ENCODE assay signal across 15 cellular contexts in the genomic region with DNA sequence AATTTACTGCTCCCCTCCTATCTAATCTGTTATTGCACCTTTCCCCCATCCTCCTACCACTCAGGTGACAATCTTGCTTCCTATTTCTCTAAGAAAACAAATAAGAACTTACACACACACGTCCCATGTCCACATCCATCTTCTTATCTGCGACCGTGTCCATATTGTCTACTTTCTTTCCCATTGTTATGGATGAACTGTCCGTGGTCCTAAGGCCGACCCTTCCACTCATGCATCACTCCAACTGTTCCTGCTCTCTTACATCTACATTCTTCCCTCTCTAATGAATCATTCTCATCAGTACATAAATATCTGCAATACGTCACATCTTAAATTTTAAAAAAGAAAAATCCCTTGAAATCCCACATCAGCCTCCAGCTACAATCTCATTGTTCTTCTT. TPM values are rescaled to one million over a fixed set of nuclear protein-coding genes. Genes with fewer than 3 reads are reported as not detected.
A peak's percentile ranks its signal among the peaks of the same experiment; 100 is the strongest.
DNase-seq lines count a peak whose midpoint lies in the region; ATAC-seq and TF ChIP-seq lines count a peak whose summit lies in the region.
"Had no signal": no experiment of that assay in that cellular context is flagged by ENCODE, and none has a peak within 500 bp of the region (broad histone marks: within the 10 kb centered on the region; RNA-seq: fewer than 3 reads in every experiment).

No MANE protein-coding gene starts in this region.

- DNase-seq in GM23338 (ENCODE audit: low spot score) (no peak), HCT116 (ENCODE audit: low read depth, low spot score) (no peak), natural killer cell (no peak)
- DNase-seq: C1 segment of cervical spinal cord; Calu3; CD4-positive, alpha-beta memory T cell; COR-L47; DMS53; DMS79 treated with DMSO at 0.1 percent for 48 hours; GF-D8; GM23248; H9 had no signal

- no peak for TF ChIP-seq EP300 in Ishikawa (IDR thresholded peaks at IDR 0.05; ENCODE audit: borderline replicate concordance)

- H3K79me2 ChIP-seq in GM23338 (replicated peaks; ENCODE audit: insufficient read depth) (no peaks in the 10 kb centered on the region; the same call in 1 of the 2 replicates), HCT116 (ENCODE audit: insufficient read depth, low read length) (no peaks in the 10 kb centered on the region)

- H3K9me2 ChIP-seq in GM23338 (ENCODE audit: insufficient read depth) (no peaks in the 10 kb centered on the region), HCT116 (ENCODE audit: insufficient read depth) (no peaks in the 10 kb centered on the region)

- H3K4me2 ChIP-seq in GM23338 (no peak overlapping the region), HCT116 (ENCODE audit: low read length) (no peak overlapping the region)

- H3K27me3 ChIP-seq in GM23338 (ENCODE audit: insufficient read depth) (no peaks in the 10 kb centered on the region), HCT116 (ENCODE audit: insufficient read depth, low read length) (no peaks in the 10 kb centered on the region)

- H3F3A ChIP-seq in GM23338 (replicated peaks; ENCODE audit: low read depth): no peaks in the 10 kb centered on the region

- peaks cover 13% of the 10 kb centered on the region for H3K4me1 Mint-ChIP-seq in GM23338
- peaks cover 9 to 12% of the 10 kb centered on the region in 2 donors for H3K4me1 Mint-ChIP-seq in natural killer cell

- no peaks in the 10 kb centered on the region for H3K36me3 ChIP-seq in GM23338 (ENCODE audit: insufficient read depth)
- peaks cover 0 to 6% of the 10 kb centered on the region in 2 experiments; a peak in 2 of 4 replicates for H3K36me3 ChIP-seq in HCT116 (ENCODE audit: control insufficient read depth in 1 of 2, insufficient read depth in 2 of 2, low read length in 2 of 2)

- H3K9me3 Mint-ChIP-seq in GM23338 (no peaks in the 10 kb centered on the region), natural killer cell (no peaks in the 10 kb centered on the region)
- H3K9me3 Mint-ChIP-seq: CD4-positive, alpha-beta memory T cell; H9 had no signal

- no peak overlapping the region for H3K4me3 ChIP-seq in GM23338
- H3K4me3 ChIP-seq in HCT116 (replicated peaks in 1 of 2; ENCODE audit: low read depth in 1 of 2, low read length in 2 of 2): no peak overlapping the region
- H3K4me3 ChIP-seq: GM23248 had no signal

- H3K36me3 Mint-ChIP-seq in GM23338 (ENCODE audit: low read depth) (peaks cover 26% of the 10 kb centered on the region), natural killer cell (peaks cover 21% of the 10 kb centered on the region)

- TF ChIP-seq POLR2A in HCT116 (IDR thresholded peaks at IDR 0.05; ENCODE audit: borderline replicate concordance, extremely low read depth, insufficient read depth, insufficient read length): no peak

- RAD21 ChIA-PET in HCT116 (lab: Charles Lee; ENCODE audit: low non-redundant PET in 1 of 2, low total read pairs in 2 of 2, uncharacterized antibody in 2 of 2, unreplicated experiment in 2 of 2): no interaction called here

- H3K27ac ChIP-seq in GM23338 (ENCODE audit: low read depth) (no peak overlapping the region), HCT116 (ENCODE audit: low read depth, low read length) (no peak overlapping the region)
- H3K27ac ChIP-seq: GM23248 had no signal

- TF ChIP-seq CTCF in GM23338 (conservative IDR thresholded peaks at IDR 0.05; ENCODE audit: low read depth in 2 of 2): no peak
- no peak for TF ChIP-seq CTCF in HCT116 (IDR thresholded peaks at IDR 0.05 in 2 of 3, conservative IDR thresholded peaks at IDR 0.05 in 1 of 3; ENCODE audit: borderline replicate concordance in 1 of 3, insufficient read depth in 1 of 3, low read depth in 2 of 3, low read length in 2 of 3)
- TF ChIP-seq CTCF in natural killer cell (IDR thresholded peaks at IDR 0.05): no peak

- H4K20me1 ChIP-seq in GM23338 (replicated peaks; ENCODE audit: insufficient read depth) (no peaks in the 10 kb centered on the region), HCT116 (ENCODE audit: insufficient read depth) (no peaks in the 10 kb centered on the region)

- CTCF ChIA-PET in HCT116 (lab: Charles Lee): no interaction called here

- peaks cover 17% of the 10 kb centered on the region; the same call in 1 of the 2 replicates for H3K4me1 ChIP-seq in GM23338 (ENCODE audit: insufficient read depth)
- no peaks in the 10 kb centered on the region for H3K4me1 ChIP-seq in HCT116 (ENCODE audit: control insufficient read depth in 1 of 2, insufficient read depth in 2 of 2, low read length in 2 of 2)

- no peak for ATAC-seq in GM23338
- no peak for ATAC-seq in HCT116
- no peak for ATAC-seq in natural killer cell
- no peak for ATAC-seq in GM18907 (IDR thresholded peaks at IDR 0.05; ENCODE audit: unreplicated experiment)
- no peak for ATAC-seq in HG02885 (IDR thresholded peaks at IDR 0.05; ENCODE audit: poor library complexity, unreplicated experiment)

- no peak overlapping the region for H3K9ac ChIP-seq in HCT116 (ENCODE audit: low read length)
- H3K9ac ChIP-seq: GM23248 had no signal

- intact Hi-C loops in HCT116 (cut with micrococcal nuclease) (no loop called here), natural killer cell (cut with micrococcal nuclease) (no loop called here)

- H3K27ac Mint-ChIP-seq in GM23338 (no peak overlapping the region), natural killer cell (no peak overlapping the region)
- H3K27ac Mint-ChIP-seq: H9 had no signal

- BruUV-seq in HCT116 (replicated peaks; lab: Mats Ljungman, UMichigan): no TSS peak

- H2AFZ ChIP-seq in GM23338: no peak overlapping the region
- H2AFZ ChIP-seq in HCT116 (ENCODE audit: low read depth, low read length, poor library complexity, severe bottlenecking): no peak overlapping the region
- H2AFZ ChIP-seq: GM23248 had no signal

- H3K9me3 ChIP-seq in HCT116 (ENCODE audit: control insufficient read depth in 1 of 2, insufficient read depth in 1 of 2, low read depth in 1 of 2, low read length in 2 of 2): no peaks in the 10 kb centered on the region

- POLR2A ChIA-PET in HCT116 (lab: Charles Lee): no interaction called here

- TF ChIP-seq RAD21 in HCT116 (IDR thresholded peaks at IDR 0.05; ENCODE audit: low read depth) (no peak), Ishikawa (IDR thresholded peaks at IDR 0.05; ENCODE audit: low read depth) (no peak)

- no peak overlapping the region for H3K4me3 Mint-ChIP-seq in GM23338
- H3K4me3 Mint-ChIP-seq in natural killer cell: no peak overlapping the region
- H3K4me3 Mint-ChIP-seq: CD4-positive, alpha-beta memory T cell; H9 had no signal

- peaks cover 1% of the 10 kb centered on the region for H3K27me3 Mint-ChIP-seq in GM23338 (ENCODE audit: insufficient read depth, low read depth, poor library complexity)
- H3K27me3 Mint-ChIP-seq in natural killer cell (ENCODE audit: low read depth in 2 of 2): no peaks in the 10 kb centered on the region
- H3K27me3 Mint-ChIP-seq: CD4-positive, alpha-beta memory T cell had no signal

TF ChIP-seq in HCT116, 20 proteins besides CTCF, POLR2A, EP300 and RAD21 (continues in another document):
- TF ChIP-seq, protein P1, sequence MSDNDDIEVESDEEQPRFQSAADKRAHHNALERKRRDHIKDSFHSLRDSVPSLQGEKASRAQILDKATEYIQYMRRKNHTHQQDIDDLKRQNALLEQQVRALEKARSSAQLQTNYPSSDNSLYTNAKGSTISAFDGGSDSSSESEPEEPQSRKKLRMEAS (IDR thresholded peaks at IDR 0.05): no peak
- no peak for TF ChIP-seq YY1 (IDR thresholded peaks at IDR 0.05; ENCODE audit: extremely low read depth, insufficient replicate concordance, low read depth, low read length)

TF ChIP-seq in Ishikawa, 13 proteins besides CTCF, POLR2A, EP300 and RAD21:
- no peak for TF ChIP-seq NFIC (IDR thresholded peaks at IDR 0.05)
- TF ChIP-seq, protein P2, sequence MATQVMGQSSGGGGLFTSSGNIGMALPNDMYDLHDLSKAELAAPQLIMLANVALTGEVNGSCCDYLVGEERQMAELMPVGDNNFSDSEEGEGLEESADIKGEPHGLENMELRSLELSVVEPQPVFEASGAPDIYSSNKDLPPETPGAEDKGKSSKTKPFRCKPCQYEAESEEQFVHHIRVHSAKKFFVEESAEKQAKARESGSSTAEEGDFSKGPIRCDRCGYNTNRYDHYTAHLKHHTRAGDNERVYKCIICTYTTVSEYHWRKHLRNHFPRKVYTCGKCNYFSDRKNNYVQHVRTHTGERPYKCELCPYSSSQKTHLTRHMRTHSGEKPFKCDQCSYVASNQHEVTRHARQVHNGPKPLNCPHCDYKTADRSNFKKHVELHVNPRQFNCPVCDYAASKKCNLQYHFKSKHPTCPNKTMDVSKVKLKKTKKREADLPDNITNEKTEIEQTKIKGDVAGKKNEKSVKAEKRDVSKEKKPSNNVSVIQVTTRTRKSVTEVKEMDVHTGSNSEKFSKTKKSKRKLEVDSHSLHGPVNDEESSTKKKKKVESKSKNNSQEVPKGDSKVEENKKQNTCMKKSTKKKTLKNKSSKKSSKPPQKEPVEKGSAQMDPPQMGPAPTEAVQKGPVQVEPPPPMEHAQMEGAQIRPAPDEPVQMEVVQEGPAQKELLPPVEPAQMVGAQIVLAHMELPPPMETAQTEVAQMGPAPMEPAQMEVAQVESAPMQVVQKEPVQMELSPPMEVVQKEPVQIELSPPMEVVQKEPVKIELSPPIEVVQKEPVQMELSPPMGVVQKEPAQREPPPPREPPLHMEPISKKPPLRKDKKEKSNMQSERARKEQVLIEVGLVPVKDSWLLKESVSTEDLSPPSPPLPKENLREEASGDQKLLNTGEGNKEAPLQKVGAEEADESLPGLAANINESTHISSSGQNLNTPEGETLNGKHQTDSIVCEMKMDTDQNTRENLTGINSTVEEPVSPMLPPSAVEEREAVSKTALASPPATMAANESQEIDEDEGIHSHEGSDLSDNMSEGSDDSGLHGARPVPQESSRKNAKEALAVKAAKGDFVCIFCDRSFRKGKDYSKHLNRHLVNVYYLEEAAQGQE (IDR thresholded peaks at IDR 0.05; ENCODE audit: low read depth): peak; percentile 73

RNA-seq across cellular contexts. Expression of a gene that starts 30.0 kb away (rescaled TPM):
- 10.2 and 12.5 TPM in 2 replicates for total RNA-seq in GM23338 (2014; rRNA removed; shearing (Covaris generic))
- 3.2 and 3.7 TPM in 2 replicates for polyA plus RNA-seq in GM23338 (2016; fragmentation: Nextera tagmentation; extraction: Ambion mirVana)
- total RNA-seq in HCT116 (2021; ENCODE audit: unreplicated experiment): 7.7 TPM
- polyA plus RNA-seq in HCT116 (2012): 7.9 and 11.6 TPM in 2 replicates
- 10 to 100 TPM; 24.1 to 28.6 (median 25.6) TPM for total RNA-seq in natural killer cell
